Comparison of ENCODE assay signal across 36 cellular contexts in genomic region chr5:2714026-2714425, GRCh38. TPM values are rescaled to one million over a fixed set of nuclear protein-coding genes. Genes with fewer than 3 reads are reported as not detected.
"Had no signal": no experiment of that assay in that cellular context is flagged by ENCODE, and none has a peak within 500 bp of the region (broad histone marks: within the 10 kb centered on the region; RNA-seq: fewer than 3 reads in every experiment).

No MANE protein-coding gene starts in this region.

- H3K4me3 ChIP-seq: MG63 had no signal

- H3K27ac ChIP-seq: KMS-11 had no signal

- H3K9ac ChIP-seq: KMS-11 had no signal

- H3K36me3 ChIP-seq: MG63 had no signal

- DNase-seq: Karpas-422, Kasumi-1, MG63, MM.1S, MV-4-11, NCI-H1048, NCI-H1092, NCI-H1092 treated with DMSO at 0.1 percent for 48 hours, NCI-H1105, NCI-H1105 treated with DMSO at 0.1 percent for 48 hours, NCI-H1417, NCI-H1417 treated with DMSO at 0.1 percent for 48 hours, NCI-H1436, NCI-H1436 treated with DMSO at 0.1 percent for 48 hours, NCI-H146, NCI-H1694, NCI-H1694 treated with DMSO at 0.1 percent for 48 hours, NCI-H187, NCI-H187 treated with DMSO at 0.1 percent for 48 hours, NCI-H1930, NCI-H2029, NCI-H2029 treated with DMSO at 0.1 percent for 48 hours, NCI-H2081, NCI-H2081 treated with DMSO at 0.1 percent for 48 hours, NCI-H2107, NCI-H2171, NCI-H2171 treated with DMSO at 0.1 percent for 48 hours, NCI-H2227 treated with DMSO at 0.1 percent for 48 hours, NCI-H226, NCI-H345, NCI-H446, NCI-H446 treated with DMSO at 0.1 percent for 48 hours, NCI-H510A, NCI-H510A treated with DMSO at 0.1 percent for 48 hours had no signal

- H3K9me3 ChIP-seq: MG63 had no signal

- H3K4me2 ChIP-seq: KMS-11 had no signal

RNA-seq across cellular contexts. Expression of gene IRX2, which starts 37.5 kb away (rescaled TPM):
- total RNA-seq: M059J had no signal
